ENCODE assay signal across 12 cellular contexts in the genomic region with DNA sequence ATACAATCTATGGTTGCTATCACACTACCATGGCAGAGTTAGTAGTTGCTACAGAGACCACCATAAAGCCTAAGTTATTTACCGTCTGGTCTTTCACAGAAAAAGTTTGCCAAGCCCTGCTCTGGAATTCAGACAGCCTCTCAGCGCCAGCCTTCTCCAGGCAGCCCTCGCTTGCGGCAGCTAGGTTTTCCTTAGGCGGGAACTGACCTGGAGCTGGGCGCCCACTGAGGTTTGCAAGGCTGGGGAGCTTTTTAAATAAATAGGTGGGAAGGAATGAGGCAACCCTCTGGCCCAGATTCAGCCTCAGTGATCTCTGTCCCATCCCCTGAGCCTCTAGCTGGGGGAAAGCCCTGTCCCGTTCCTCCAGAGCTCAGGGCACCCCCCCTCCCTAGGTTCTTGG. TPM values are rescaled to one million over a fixed set of nuclear protein-coding genes. Genes with fewer than 3 reads are reported as not detected.
DNase-seq lines count a peak whose midpoint lies in the region; ATAC-seq and TF ChIP-seq lines count a peak whose summit lies in the region.
"Had no signal": no experiment of that assay in that cellular context is flagged by ENCODE, and none has a peak within 500 bp of the region (broad histone marks: within the 10 kb centered on the region; RNA-seq: fewer than 3 reads in every experiment).

No MANE protein-coding gene starts in this region.

- no peak for DNase-seq in heart right ventricle
- no peak for DNase-seq in left ventricle myocardium superior
- DNase-seq in naive B cell = no peak
- no peak for DNase-seq in upper lobe of left lung
- no peak for DNase-seq in osteocyte (ENCODE audit: extremely low spot score, unreplicated experiment)
- no peak for DNase-seq in foreskin melanocyte
- DNase-seq: BE2C, NCI-H510A, nucleus accumbens had no signal

- H3K9me3 Mint-ChIP-seq in brain = no peaks in the 10 kb centered on the region
- H3K9me3 Mint-ChIP-seq in naive B cell = no peaks in the 10 kb centered on the region
- H3K9me3 Mint-ChIP-seq in osteocyte (ENCODE audit: unreplicated experiment) = no peaks in the 10 kb centered on the region

- H3K9me3 ChIP-seq in heart right ventricle (no peaks in the 10 kb centered on the region), upper lobe of left lung (no peaks in the 10 kb centered on the region)
- H3K9me3 ChIP-seq: BE2C had no signal

- peak in 2 of 8 donors; percentile 5 to 15 for ATAC-seq in heart right ventricle
- ATAC-seq in left ventricle myocardium superior = no peak
- ATAC-seq in naive B cell (ENCODE audit: low read depth in 2 of 2) = no peak
- ATAC-seq in upper lobe of left lung (ENCODE audit: low FRiP score in 2 of 2) = peak in 1 of 2 donors; percentile 13
- ATAC-seq in GM21528 (IDR thresholded peaks at IDR 0.05; ENCODE audit: low FRiP score, unreplicated experiment) = no peak
- ATAC-seq: activated CD4-positive, CD25-positive, alpha-beta regulatory T cell treated with anti-CD3 and anti-CD28 coated beads, Interleukin-2, amount 50 U/mL, for 24 hours had no signal

- no peak for TF ChIP-seq POLR2A in upper lobe of left lung (IDR thresholded peaks at IDR 0.05)

- H3K4me1 ChIP-seq in heart right ventricle (peaks cover 3 to 51% (median 21%) of the 10 kb centered on the region in 9 donors), upper lobe of left lung (peaks cover 22 to 46% (median 31%) of the 10 kb centered on the region in 4 donors)
- H3K4me1 ChIP-seq: BE2C had no signal

- H3K4me3 ChIP-seq in heart right ventricle (peak overlapping the region; percentile 16 to 81 (median 74)), upper lobe of left lung (peak overlapping the region in 3 of 4 donors; percentile 76 to 82 (median 78))

- intact Hi-C loops in heart right ventricle (cut with DNase I) (no loop called here), left ventricle myocardium superior (cut with micrococcal nuclease) (no loop called here)

- 71 to 73% methylated on average over 7 of the region's 7 CpGs for WGBS in heart right ventricle, 2 donors
- 40 to 58% methylated on average over 7 of the region's 7 CpGs for WGBS in upper lobe of left lung, 2 donors

- no peak for TF ChIP-seq EP300 in upper lobe of left lung (IDR thresholded peaks at IDR 0.05)

- H3K36me3 ChIP-seq in heart right ventricle (peaks cover 0 to 9% (median 0%) of the 10 kb centered on the region in 9 donors), upper lobe of left lung (peaks cover 0 to 3% (median 0%) of the 10 kb centered on the region in 4 donors)
- H3K36me3 ChIP-seq: BE2C had no signal

- peak overlapping the region in 1 of 5 experiments; percentile 35 for H3K27ac Mint-ChIP-seq in brain
- H3K27ac Mint-ChIP-seq in naive B cell = peak overlapping the region in 5 of 6 donors; percentile 75 to 96 (median 88)
- no peak overlapping the region for H3K27ac Mint-ChIP-seq in osteocyte (ENCODE audit: unreplicated experiment)

- peak overlapping the region; percentile 66 to 88 (median 84) for H3K4me3 Mint-ChIP-seq in brain
- H3K4me3 Mint-ChIP-seq in naive B cell = peak overlapping the region; percentile 91 to 97 (median 94)
- H3K4me3 Mint-ChIP-seq in osteocyte (ENCODE audit: unreplicated experiment) = no peak overlapping the region

- H3K27me3 Mint-ChIP-seq in brain (peaks cover 25% of the 10 kb centered on the region), naive B cell (no peaks in the 10 kb centered on the region), osteocyte (ENCODE audit: unreplicated experiment) (peaks cover 35% of the 10 kb centered on the region)

- no peaks in the 10 kb centered on the region for H3K36me3 Mint-ChIP-seq in brain
- H3K36me3 Mint-ChIP-seq in naive B cell = peaks cover under 1 to 1% of the 10 kb centered on the region in 2 donors
- H3K36me3 Mint-ChIP-seq in osteocyte (ENCODE audit: unreplicated experiment) = no peaks in the 10 kb centered on the region

- peaks cover 10% of the 10 kb centered on the region for H3K4me1 Mint-ChIP-seq in brain
- H3K4me1 Mint-ChIP-seq in naive B cell = peaks cover 28 to 70% (median 34%) of the 10 kb centered on the region in 3 donors
- peaks cover 2% of the 10 kb centered on the region for H3K4me1 Mint-ChIP-seq in osteocyte (ENCODE audit: unreplicated experiment)

- H3K27ac ChIP-seq in heart right ventricle (peak overlapping the region in 8 of 10 donors; percentile 30 to 88 (median 81)), upper lobe of left lung (peak overlapping the region; percentile 90 to 99 (median 91))

- TF ChIP-seq CTCF in heart right ventricle (IDR thresholded peaks at IDR 0.05) (no peak), brain (conservative IDR thresholded peaks at IDR 0.05) (no peak), upper lobe of left lung (IDR thresholded peaks at IDR 0.05) (no peak), osteocyte (IDR thresholded peaks at IDR 0.05) (no peak)

- H3K27me3 ChIP-seq in heart right ventricle = no peaks in the 10 kb centered on the region
- no peaks in the 10 kb centered on the region for H3K27me3 ChIP-seq in upper lobe of left lung

RNA-seq across cellular contexts. Expression of a gene that starts 1.2 kb away (rescaled TPM):
- total RNA-seq in heart right ventricle (100 to 1,000 TPM in 1 of 10 donors, 10 to 100 TPM in 9; 26.4 to 122 (median 62.5) TPM), left ventricle myocardium superior (72.3 TPM), upper lobe of left lung (1,000 to 10,000 TPM in 4 of 6 donors, 100 to 1,000 TPM in 2; 699 to 3,907 (median 1,498) TPM), osteocyte (6.1 and 6.4 TPM in 2 replicates)
- polyA plus RNA-seq in heart right ventricle (10 to 100 TPM; 54.6 to 68.1 TPM), brain (ENCODE audit: insufficient read depth, low read depth, low replicate concordance) (57.7 TPM), naive B cell (ENCODE audit: low read depth in 6 of 6) (100 to 1,000 TPM; 260 to 480 (median 378) TPM)
